In the genomic region with DNA sequence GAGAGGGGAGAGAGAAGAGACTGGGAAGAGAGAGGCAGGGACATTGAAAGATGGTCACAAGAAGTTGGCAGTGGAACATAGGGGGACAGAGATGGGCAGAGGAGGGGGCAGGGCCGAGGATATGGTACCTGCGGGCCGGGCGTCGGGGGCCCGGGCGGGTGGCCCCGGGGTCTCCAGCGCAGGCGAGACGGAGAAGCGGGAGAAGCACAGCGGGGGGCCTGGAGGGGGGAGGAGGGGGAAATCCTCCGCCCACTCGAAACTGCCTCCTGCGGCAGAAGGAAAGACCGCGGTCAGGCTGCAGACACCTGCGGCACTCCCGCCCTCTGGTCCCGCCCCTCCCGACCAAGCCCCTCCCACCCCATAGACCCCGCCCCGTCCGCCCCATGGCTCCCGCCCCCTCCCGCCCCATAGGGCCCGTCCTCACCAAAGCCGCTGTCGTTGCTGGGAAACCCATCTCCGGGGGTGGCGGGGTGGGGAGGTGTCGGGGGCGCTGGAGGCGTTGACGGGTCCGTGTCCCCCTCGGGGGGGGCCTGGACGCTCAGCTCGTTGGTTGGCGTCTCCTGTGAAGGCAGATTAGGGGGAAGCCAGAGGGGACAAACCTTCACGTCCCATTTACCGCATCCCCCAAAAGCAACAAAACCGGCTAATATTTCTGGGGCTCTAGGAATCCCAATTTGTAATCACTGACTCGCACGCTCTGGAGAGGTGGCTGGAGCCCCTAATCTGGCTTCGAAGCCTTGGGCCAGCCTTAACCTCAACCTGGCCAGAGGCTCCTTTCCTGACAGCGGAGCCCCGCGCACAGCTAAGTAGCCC, we compare ENCODE assay signal across 8 cellular contexts. TPM values are rescaled to one million over a fixed set of nuclear protein-coding genes. Genes with fewer than 3 reads are reported as not detected.
DNase-seq lines count a peak whose midpoint lies in the region; ATAC-seq and TF ChIP-seq lines count a peak whose summit lies in the region.

No MANE protein-coding gene starts in this region.

- H3K4me3 Mint-ChIP-seq in activated naive CD8-positive, alpha-beta T cell treated with anti-CD3 and anti-CD28 coated beads, Interleukin-2, amount 50 U/mL, for 24 hours = peak overlapping the region; percentile 21
- peak overlapping the region; percentile 11 to 81 (median 67) for H3K4me3 Mint-ChIP-seq in naive thymus-derived CD4-positive, alpha-beta T cell

- H3K36me3 ChIP-seq in cardiac muscle cell = no peaks in the 10 kb centered on the region
- H3K36me3 ChIP-seq in RWPE2 (ENCODE audit: low read depth) = no peaks in the 10 kb centered on the region
- no peaks in the 10 kb centered on the region for H3K36me3 ChIP-seq in naive thymus-derived CD4-positive, alpha-beta T cell (ENCODE audit: control insufficient read depth in 2 of 3, insufficient read depth in 3 of 3, low read length in 3 of 3)

- DNase-seq in cardiac muscle cell (ENCODE audit: low read depth in 1 of 2, low spot score in 1 of 2) (peak in 1 of 2 donors; percentile 65), cardiac septum (ENCODE audit: low spot score) (no peak), RWPE2 (ENCODE audit: low spot score) (peak; percentile 64), GDM1 (lab: John Stamatoyannopoulos, UW) (no peak)
- DNase-seq in activated naive CD8-positive, alpha-beta T cell treated with anti-CD3 and anti-CD28 coated beads, Interleukin-2, amount 50 U/mL, for 24 hours = peak; percentile 57
- peak in 6 of 9 donors; percentile 41 to 71 (median 46) for DNase-seq in naive thymus-derived CD4-positive, alpha-beta T cell

- TF ChIP-seq CTCF in cardiac muscle cell (IDR thresholded peaks at IDR 0.05; ENCODE audit: low read depth, low read length) (no peak), RWPE2 (IDR thresholded peaks at IDR 0.05; ENCODE audit: poor library complexity, severe bottlenecking) (no peak)

- H3K4me3 ChIP-seq in cardiac muscle cell (peak overlapping the region; percentile 8), RWPE2 (ENCODE audit: severe bottlenecking) (no peak overlapping the region)
- H3K4me3 ChIP-seq in naive thymus-derived CD4-positive, alpha-beta T cell (ENCODE audit: low read length) = peak overlapping the region; percentile 33

- peaks cover 35% of the 10 kb centered on the region for H3K27me3 Mint-ChIP-seq in activated naive CD8-positive, alpha-beta T cell treated with anti-CD3 and anti-CD28 coated beads, Interleukin-2, amount 50 U/mL, for 24 hours
- peaks cover 0 to 48% (median 6%) of the 10 kb centered on the region in 5 donors for H3K27me3 Mint-ChIP-seq in naive thymus-derived CD4-positive, alpha-beta T cell

- H3K4me1 Mint-ChIP-seq in activated naive CD8-positive, alpha-beta T cell treated with anti-CD3 and anti-CD28 coated beads, Interleukin-2, amount 50 U/mL, for 24 hours = peaks cover 37% of the 10 kb centered on the region
- peaks cover 17 to 47% (median 39%) of the 10 kb centered on the region in 7 donors for H3K4me1 Mint-ChIP-seq in naive thymus-derived CD4-positive, alpha-beta T cell

- CTCF ChIA-PET in naive thymus-derived CD4-positive, alpha-beta T cell (lab: Charles Lee) = interaction anchor here (1.0 to 3.7 kb wide), 8 partner anchors 14 to 155 kb away, joined by 3 to 37 read pairs (median 6); a partner anchor contains a TSS

- no peaks in the 10 kb centered on the region for H3K9me3 Mint-ChIP-seq in activated naive CD8-positive, alpha-beta T cell treated with anti-CD3 and anti-CD28 coated beads, Interleukin-2, amount 50 U/mL, for 24 hours
- peaks cover 0 to 2% (median 0%) of the 10 kb centered on the region in 11 donors for H3K9me3 Mint-ChIP-seq in naive thymus-derived CD4-positive, alpha-beta T cell

- H3K27ac Mint-ChIP-seq in activated naive CD8-positive, alpha-beta T cell treated with anti-CD3 and anti-CD28 coated beads, Interleukin-2, amount 50 U/mL, for 24 hours = no peak overlapping the region
- peak overlapping the region in 4 of 9 donors; percentile 33 to 71 (median 54) for H3K27ac Mint-ChIP-seq in naive thymus-derived CD4-positive, alpha-beta T cell

- intact Hi-C loops in cardiac septum (cut with DNase I) = no loop called here
- intact Hi-C loops in naive thymus-derived CD4-positive, alpha-beta T cell (cut with micrococcal nuclease) = loop anchor here (1.0 to 5.0 kb wide), 5 partner anchors 22 to 246 kb away; a partner anchor contains a TSS

- no peaks in the 10 kb centered on the region for H3K27me3 ChIP-seq in cardiac muscle cell
- H3K27me3 ChIP-seq in RWPE2 (ENCODE audit: insufficient read depth, poor library complexity, severe bottlenecking) = no peaks in the 10 kb centered on the region
- H3K27me3 ChIP-seq in naive thymus-derived CD4-positive, alpha-beta T cell (ENCODE audit: control insufficient read depth in 2 of 2, insufficient read depth in 2 of 2, low read length in 2 of 2) = no peaks in the 10 kb centered on the region

- H3K9me3 ChIP-seq in cardiac muscle cell (ENCODE audit: low read depth) = no peaks in the 10 kb centered on the region
- no peaks in the 10 kb centered on the region for H3K9me3 ChIP-seq in RWPE2 (ENCODE audit: severe bottlenecking)
- no peaks in the 10 kb centered on the region for H3K9me3 ChIP-seq in naive thymus-derived CD4-positive, alpha-beta T cell (ENCODE audit: control insufficient read depth in 2 of 3, low read length in 3 of 3)

- POLR2A ChIA-PET in naive thymus-derived CD4-positive, alpha-beta T cell (lab: Charles Lee) = interaction anchor here (0.6 to 1.8 kb wide), 5 partner anchors 10 to 881 kb away, joined by 3 to 10 read pairs (median 3); no protein-coding TSS in a partner anchor

- H3K4me1 ChIP-seq in cardiac muscle cell (ENCODE audit: low read depth) (no peaks in the 10 kb centered on the region), RWPE2 (ENCODE audit: insufficient read depth, poor library complexity, severe bottlenecking) (peaks cover 30% of the 10 kb centered on the region)
- peaks cover 4 to 25% of the 10 kb centered on the region in 2 donors for H3K4me1 ChIP-seq in naive thymus-derived CD4-positive, alpha-beta T cell (ENCODE audit: control insufficient read depth in 2 of 2, insufficient read depth in 2 of 2, low read length in 2 of 2)

- H3K27ac ChIP-seq in cardiac muscle cell (no peak overlapping the region), RWPE2 (ENCODE audit: poor library complexity, severe bottlenecking) (peak overlapping the region; percentile 66)
- H3K27ac ChIP-seq in naive thymus-derived CD4-positive, alpha-beta T cell (ENCODE audit: low read depth, low read length) = no peak overlapping the region

- no peaks in the 10 kb centered on the region for H3K36me3 Mint-ChIP-seq in activated naive CD8-positive, alpha-beta T cell treated with anti-CD3 and anti-CD28 coated beads, Interleukin-2, amount 50 U/mL, for 24 hours (ENCODE audit: low read depth)
- H3K36me3 Mint-ChIP-seq in naive thymus-derived CD4-positive, alpha-beta T cell = peaks cover 0 to 7% (median 3%) of the 10 kb centered on the region in 5 donors

- ATAC-seq in RWPE2 (ENCODE audit: low read depth) = no peak
- ATAC-seq in activated naive CD8-positive, alpha-beta T cell treated with anti-CD3 and anti-CD28 coated beads, Interleukin-2, amount 50 U/mL, for 24 hours = peak; percentile 3
- peak; percentile 10 for ATAC-seq in naive thymus-derived CD4-positive, alpha-beta T cell
- no peak for ATAC-seq in HG03354 (IDR thresholded peaks at IDR 0.05; ENCODE audit: poor library complexity, severe bottlenecking, unreplicated experiment)
- no peak for ATAC-seq in HG03571 (IDR thresholded peaks at IDR 0.05; ENCODE audit: unreplicated experiment)

RNA-seq across cellular contexts. Expression of a gene that starts 20.4 kb away (rescaled TPM):
- total RNA-seq in cardiac muscle cell = 3.0 and 7.4 TPM in 2 replicates
- polyA plus RNA-seq in cardiac muscle cell = 1.1 and 2.2 TPM in 2 replicates
- 3.0 TPM for total RNA-seq in cardiac septum
- 10 to 100 TPM in 4 of 5 experiments, 1 to 10 TPM in 1; 5.3 to 21.4 (median 19.2) TPM for total RNA-seq in naive thymus-derived CD4-positive, alpha-beta T cell
- polyA plus RNA-seq in naive thymus-derived CD4-positive, alpha-beta T cell = under 1 TPM in 1 of 2 donors, not detected in 1; 0.03 TPM

RNA-seq across cellular contexts. Expression of a gene that starts 22.0 kb away (rescaled TPM):
- total RNA-seq in cardiac muscle cell (179 and 211 TPM in 2 replicates), cardiac septum (46.4 TPM)
- polyA plus RNA-seq in cardiac muscle cell = 103 and 138 TPM in 2 replicates
- total RNA-seq in naive thymus-derived CD4-positive, alpha-beta T cell = 10 to 100 TPM; 41.0 to 82.1 (median 54.9) TPM
- polyA plus RNA-seq in naive thymus-derived CD4-positive, alpha-beta T cell = 10 to 100 TPM; 23.6 to 37.3 TPM

RNA-seq across cellular contexts. Expression of a gene that starts 35.8 kb away (rescaled TPM):
- total RNA-seq in cardiac muscle cell (0.56 and 1.7 TPM in 2 replicates), cardiac septum (0.32 TPM)
- 0.61 and 1.5 TPM in 2 replicates for polyA plus RNA-seq in cardiac muscle cell
- total RNA-seq in naive thymus-derived CD4-positive, alpha-beta T cell = 1 to 10 TPM; 1.5 to 3.9 (median 2.4) TPM
- polyA plus RNA-seq in naive thymus-derived CD4-positive, alpha-beta T cell = under 1 TPM; 0.05 to 0.21 TPM

RNA-seq across cellular contexts. Expression of a gene that starts 45.4 kb away (rescaled TPM):
- total RNA-seq in cardiac muscle cell (24.2 and 36.5 TPM in 2 replicates), cardiac septum (17.5 TPM)
- polyA plus RNA-seq in cardiac muscle cell = 36.3 and 38.6 TPM in 2 replicates
- 10 to 100 TPM; 26.1 to 45.8 (median 36.3) TPM for total RNA-seq in naive thymus-derived CD4-positive, alpha-beta T cell
- polyA plus RNA-seq in naive thymus-derived CD4-positive, alpha-beta T cell = 10 to 100 TPM; 42.8 to 51.6 TPM

Comparison
In these comparisons a context has a peak if more than half of its experiments do, and no peak if none do; other contexts are left out.
1. DNase-seq: peak in RWPE2 (single experiment), activated naive CD8-positive, alpha-beta T cell treated with anti-CD3 and anti-CD28 coated beads, Interleukin-2, amount 50 U/mL, for 24 hours (single experiment) and naive thymus-derived CD4-positive, alpha-beta T cell (6 of 9); none in cardiac septum (single experiment) and GDM1 (single experiment).
2. ATAC-seq: peak in activated naive CD8-positive, alpha-beta T cell treated with anti-CD3 and anti-CD28 coated beads, Interleukin-2, amount 50 U/mL, for 24 hours (single experiment) and naive thymus-derived CD4-positive, alpha-beta T cell (single experiment); none in RWPE2 (single experiment), HG03354 (single experiment) and HG03571 (single experiment).